Comparison of ENCODE assay signal across 10 cellular contexts in genomic region chr12:2957816-2958431, GRCh38. TPM values are rescaled to one million over a fixed set of nuclear protein-coding genes. Genes with fewer than 3 reads are reported as not detected.
DNase-seq lines count a peak whose midpoint lies in the region; ATAC-seq and TF ChIP-seq lines count a peak whose summit lies in the region.
"Had no signal": no experiment of that assay in that cellular context is flagged by ENCODE, and none has a peak within 500 bp of the region (broad histone marks: within the 10 kb centered on the region; RNA-seq: fewer than 3 reads in every experiment).

No MANE protein-coding gene starts in this region.

- H3K79me2 ChIP-seq in H9 (ENCODE audit: insufficient read depth, low read length): peaks cover 18% of the 10 kb centered on the region; the same call in 1 of the 2 replicates

- H3K4ac ChIP-seq in H9 (ENCODE audit: low read depth, low read length): no peak overlapping the region

- ATAC-seq in GM19395 (IDR thresholded peaks at IDR 0.05; ENCODE audit: unreplicated experiment): no peak

- no peak overlapping the region for H2BK5ac ChIP-seq in H9 (ENCODE audit: insufficient read length, low read length)

- no peak overlapping the region for H2BK20ac ChIP-seq in H9 (ENCODE audit: low read depth, low read length, poor library complexity, severe bottlenecking)

- peaks cover 0 to 7% (median 4%) of the 10 kb centered on the region in 3 experiments; a peak in 4 of 7 replicates for H3K36me3 Mint-ChIP-seq in H9 (ENCODE audit: insufficient read depth in 1 of 3, low read depth in 3 of 3)
- no peaks in the 10 kb centered on the region for H3K36me3 Mint-ChIP-seq in progenitor cell of endocrine pancreas (ENCODE audit: insufficient read depth)

- peak overlapping the region; percentile 28 for H2BK120ac ChIP-seq in H9 (ENCODE audit: low read depth, low read length, poor library complexity, severe bottlenecking)

- no peak overlapping the region for H2AFZ ChIP-seq in H9 (ENCODE audit: low read length)

- no peak overlapping the region for H2BK12ac ChIP-seq in H9 (ENCODE audit: insufficient read length, low read depth, low read length)

- H3K4me2 ChIP-seq in H9 (ENCODE audit: insufficient read depth, insufficient read length, low read length): peak overlapping the region; percentile 80

- H3K56ac ChIP-seq in H9 (ENCODE audit: insufficient read length, low read depth, low read length): no peak overlapping the region

- H4K91ac ChIP-seq in H9 (ENCODE audit: insufficient read length, low read depth, low read length): no peak overlapping the region

- H4K20me1 ChIP-seq in H9 (ENCODE audit: control insufficient read depth, insufficient read depth, insufficient read length): peaks cover 3% of the 10 kb centered on the region

- H3K9ac ChIP-seq in H9 (ENCODE audit: extremely low read depth, insufficient read length, low read length): peak overlapping the region; percentile 48

- H2AK5ac ChIP-seq in H9 (ENCODE audit: insufficient read length, low read length): no peak overlapping the region

- H2BK15ac ChIP-seq in H9 (ENCODE audit: low read depth, low read length): no peak overlapping the region

- H3K23ac ChIP-seq in H9 (ENCODE audit: insufficient read length, low read depth, low read length): no peak overlapping the region

- H3K27me3 Mint-ChIP-seq in H9 (ENCODE audit: low read depth) (peaks cover 6% of the 10 kb centered on the region), progenitor cell of endocrine pancreas (peaks cover 46% of the 10 kb centered on the region)

- no peak overlapping the region for H3T11ph ChIP-seq in H9 (ENCODE audit: low read length)

- H3K27ac ChIP-seq in H9 (ENCODE audit: insufficient read length, low read depth, low read length): peak overlapping the region; percentile 19
- H3K27ac ChIP-seq in SJCRH30: peak overlapping the region; percentile 52
- peak overlapping the region; percentile 84 to 96 (median 86) for H3K27ac ChIP-seq in esophagus squamous epithelium

- peaks cover 21% of the 10 kb centered on the region for H3K23me2 ChIP-seq in H9 (ENCODE audit: insufficient read length, low read depth, low read length, poor library complexity, severe bottlenecking)

- intact Hi-C loops in esophagus squamous epithelium (cut with DNase I): no loop called here

- H3K36me3 ChIP-seq in SJCRH30 (no peaks in the 10 kb centered on the region), esophagus squamous epithelium (no peaks in the 10 kb centered on the region)

- TF ChIP-seq CTCF in H9 (conservative IDR thresholded peaks at IDR 0.05) (no peak; the same call in 2 of the 3 replicates), esophagus squamous epithelium (IDR thresholded peaks at IDR 0.05) (no peak), progenitor cell of endocrine pancreas (IDR thresholded peaks at IDR 0.05; ENCODE audit: unreplicated experiment) (no peak)

- no peaks in the 10 kb centered on the region for H3K79me1 ChIP-seq in H9 (ENCODE audit: insufficient read depth, low read depth, low read length, poor library complexity, severe bottlenecking)

- no peak for TF ChIP-seq POLR2A in esophagus squamous epithelium (IDR thresholded peaks at IDR 0.05)

- DNase-seq in H9 (no peak), SJCRH30 (no peak), esophagus squamous epithelium (lab: John Stamatoyannopoulos, UW) (no peak), progenitor cell of endocrine pancreas (ENCODE audit: low spot score, unreplicated experiment) (no peak), SW 1271 (lab: John Stamatoyannopoulos, UW) (no peak), occipital lobe (lab: John Stamatoyannopoulos, UW) (no peak), NCI-H524 (lab: John Stamatoyannopoulos, UW) (no peak)
- DNase-seq: cerebellar nuclear complex; stimulated activated CD4-positive, alpha-beta T cell treated with anti-CD3 and anti-CD28 coated beads, Interleukin-4, amount 100 ng/mL, for 24 hours had no signal

- H3K18ac ChIP-seq in H9 (ENCODE audit: insufficient read length, low read depth, low read length): no peak overlapping the region

- H3K9me3 ChIP-seq in H9 (ENCODE audit: control insufficient read depth, low read depth, low read length) (no peaks in the 10 kb centered on the region), SJCRH30 (replicated peaks) (no peaks in the 10 kb centered on the region), esophagus squamous epithelium (no peaks in the 10 kb centered on the region)

- no peaks in the 10 kb centered on the region for H3K27me3 ChIP-seq in H9 (ENCODE audit: insufficient read depth, low read length)
- no peaks in the 10 kb centered on the region for H3K27me3 ChIP-seq in SJCRH30
- peaks cover 0 to 31% (median 0%) of the 10 kb centered on the region in 4 donors for H3K27me3 ChIP-seq in esophagus squamous epithelium

- no CpG with 5 or more reads among the region's 11 CpGs for WGBS in H9 (ENCODE audit: extremely low coverage, insufficient read length, low lambda C conversion rate)
- WGBS in esophagus squamous epithelium, 2 donors: 46 to 53% methylated on average over 10 to 11 of the region's 11 CpGs

- peak overlapping the region; percentile 83 for H3K4me3 ChIP-seq in SJCRH30
- peak overlapping the region; percentile 53 to 81 (median 63) for H3K4me3 ChIP-seq in esophagus squamous epithelium

- H3K14ac ChIP-seq in H9 (ENCODE audit: insufficient read depth, low read length): no peak overlapping the region

- H3K27ac Mint-ChIP-seq in H9: peak overlapping the region in 1 of 3 experiments; percentile 68; a peak in 1 of 7 replicates
- H3K27ac Mint-ChIP-seq in progenitor cell of endocrine pancreas: peak overlapping the region; percentile 95

- H3K4me1 Mint-ChIP-seq in H9 (peaks cover 34 to 35% of the 10 kb centered on the region in 2 experiments), progenitor cell of endocrine pancreas (ENCODE audit: low read depth) (peaks cover 39% of the 10 kb centered on the region)

- no peak overlapping the region for H4K5ac ChIP-seq in H9 (ENCODE audit: insufficient read length, low read depth, low read length)

- no peaks in the 10 kb centered on the region; a peak in 1 of 5 replicates for H3K9me3 Mint-ChIP-seq in H9
- no peaks in the 10 kb centered on the region for H3K9me3 Mint-ChIP-seq in progenitor cell of endocrine pancreas (ENCODE audit: low read depth)

- H3K4me1 ChIP-seq in H9 (ENCODE audit: insufficient read depth, low read length): no peaks in the 10 kb centered on the region; the same call in 1 of the 2 replicates
- H3K4me1 ChIP-seq in SJCRH30: peaks cover 12% of the 10 kb centered on the region
- H3K4me1 ChIP-seq in esophagus squamous epithelium: peaks cover 20 to 41% (median 26%) of the 10 kb centered on the region in 3 donors

- H4K8ac ChIP-seq in H9 (replicated peaks; ENCODE audit: insufficient read length, low read depth, low read length): no peak overlapping the region

- H3K4me3 Mint-ChIP-seq in H9 (peak overlapping the region; percentile 83 to 96), progenitor cell of endocrine pancreas (ENCODE audit: low read depth) (peak overlapping the region; percentile 96)

RNA-seq across cellular contexts. Expression of gene TEAD4, which starts 1.3 kb away (rescaled TPM):
- 127 and 133 TPM in 2 replicates for total RNA-seq in H9 (2021)
- 58.2 and 59.0 TPM in 2 replicates for total RNA-seq in SJCRH30 (2014; rRNA removed; shearing (Covaris generic))
- 10 to 100 TPM; 10.7 to 16.6 (median 13.5) TPM for total RNA-seq in esophagus squamous epithelium
- 19.7 and 24.5 TPM in 2 replicates for total RNA-seq in progenitor cell of endocrine pancreas
- 0.94 TPM for total RNA-seq in occipital lobe

Comparison
In these comparisons a context has a peak if more than half of its experiments do, and no peak if none do; other contexts are left out.
1. H3K27ac ChIP-seq: peak in every context shown above with its lines; median percentile 86 in esophagus squamous epithelium; 52 in SJCRH30; 19 in H9.